Comparison of ENCODE assay signal across 11 cellular contexts in genomic region chr1:30688516-30688915, GRCh38. TPM values are rescaled to one million over a fixed set of nuclear protein-coding genes. Genes with fewer than 3 reads are reported as not detected.
DNase-seq lines count a peak whose midpoint lies in the region; TF ChIP-seq lines count a peak whose summit lies in the region.
"Not testable (repeated sequence)": the region's sequence is repeated elsewhere in the genome, so short reads cannot be mapped to it uniquely, and the experiment has no call there.
"Had no signal": no experiment of that assay in that cellular context is flagged by ENCODE, and none has a peak within 500 bp of the region (broad histone marks: within the 10 kb centered on the region; RNA-seq: fewer than 3 reads in every experiment).

No MANE protein-coding gene starts in this region.

- DNase-seq in activated naive CD4-positive, alpha-beta T cell treated with anti-CD3 and anti-CD28 coated beads, Interleukin-2, amount 10 ng/mL, durations not matched to agents 7 days and 5 days = peak; percentile 11
- peak; percentile 24 for DNase-seq in endodermal cell
- DNase-seq in mesenteric fat pad (ENCODE audit: low spot score) = peak; percentile 62
- DNase-seq in sigmoid colon = peak; percentile 17
- not testable (repeated sequence) for DNase-seq in vagina (ENCODE audit: extremely low spot score in 2 of 2)

- not testable (repeated sequence) for TF ChIP-seq POLR2A in sigmoid colon (IDR thresholded peaks at IDR 0.05); vagina (IDR thresholded peaks at IDR 0.05)

- not testable (repeated sequence) for H3K9ac ChIP-seq in BLaER1; endodermal cell (ENCODE audit: extremely low read depth, low read length, poor library complexity, severe bottlenecking)

- H3K27ac Mint-ChIP-seq in activated naive CD4-positive, alpha-beta T cell treated with anti-CD3 and anti-CD28 coated beads, Interleukin-2, amount 10 ng/mL, durations not matched to agents 7 days and 5 days; endodermal cell: not testable (repeated sequence)

- not testable (repeated sequence) for TF ChIP-seq CTCF in VCaP (conservative IDR thresholded peaks at IDR 0.05); endodermal cell (conservative IDR thresholded peaks at IDR 0.05); sigmoid colon (IDR thresholded peaks at IDR 0.05); vagina (IDR thresholded peaks at IDR 0.05)

- CTCF ChIA-PET in activated naive CD4-positive, alpha-beta T cell treated with anti-CD3 and anti-CD28 coated beads, Interleukin-2, amount 10 ng/mL, durations not matched to agents 7 days and 5 days (lab: Charles Lee) = not testable (repeated sequence)

- intact Hi-C loops in sigmoid colon (cut with DNase I); vagina (cut with DNase I): not testable (repeated sequence)

- not testable (repeated sequence) for TF ChIP-seq EP300 in sigmoid colon (IDR thresholded peaks at IDR 0.05)

- not testable (repeated sequence) for H3K36me3 ChIP-seq in BLaER1; endodermal cell (ENCODE audit: control insufficient read depth, insufficient read depth, low read length); sigmoid colon; vagina

- WGBS in endodermal cell (ENCODE audit: insufficient coverage in 1 of 2, insufficient read length in 1 of 2), 2 experiments = 90 to 91% methylated on average over 9 of the region's 9 CpGs
- 86 to 94% methylated on average over 9 of the region's 9 CpGs for WGBS in sigmoid colon, 2 donors

- H4K20me1 ChIP-seq in BLaER1 = not testable (repeated sequence)

- H3K4me1 ChIP-seq in BLaER1 = peaks cover 43% of the 10 kb centered on the region
- peaks cover 30% of the 10 kb centered on the region for H3K4me1 ChIP-seq in endodermal cell (ENCODE audit: control insufficient read depth, insufficient read depth, low read length)
- peaks cover 0 to 16% (median 6%) of the 10 kb centered on the region in 4 donors for H3K4me1 ChIP-seq in sigmoid colon
- H3K4me1 ChIP-seq in vagina = peaks cover 56% of the 10 kb centered on the region

- H3K9me3 Mint-ChIP-seq in activated naive CD4-positive, alpha-beta T cell treated with anti-CD3 and anti-CD28 coated beads, Interleukin-2, amount 10 ng/mL, durations not matched to agents 7 days and 5 days; endodermal cell: not testable (repeated sequence)

- peaks cover 31% of the 10 kb centered on the region for H3K27me3 ChIP-seq in BLaER1
- peaks cover 11% of the 10 kb centered on the region for H3K27me3 ChIP-seq in endodermal cell (ENCODE audit: control insufficient read depth, insufficient read depth, low read length, poor library complexity, severe bottlenecking)
- H3K27me3 ChIP-seq in sigmoid colon = peaks cover 13 to 29% (median 23%) of the 10 kb centered on the region in 3 donors
- not testable (repeated sequence) for H3K27me3 ChIP-seq in vagina

- not testable (repeated sequence) for H3K4me1 Mint-ChIP-seq in activated naive CD4-positive, alpha-beta T cell treated with anti-CD3 and anti-CD28 coated beads, Interleukin-2, amount 10 ng/mL, durations not matched to agents 7 days and 5 days
- peaks cover 43% of the 10 kb centered on the region for H3K4me1 Mint-ChIP-seq in endodermal cell

- not testable (repeated sequence) for H3K36me3 Mint-ChIP-seq in activated naive CD4-positive, alpha-beta T cell treated with anti-CD3 and anti-CD28 coated beads, Interleukin-2, amount 10 ng/mL, durations not matched to agents 7 days and 5 days; endodermal cell (ENCODE audit: low read depth)

- peaks cover 57% of the 10 kb centered on the region for H3K27me3 Mint-ChIP-seq in activated naive CD4-positive, alpha-beta T cell treated with anti-CD3 and anti-CD28 coated beads, Interleukin-2, amount 10 ng/mL, durations not matched to agents 7 days and 5 days
- H3K27me3 Mint-ChIP-seq in endodermal cell (ENCODE audit: insufficient read depth) = peaks cover 12% of the 10 kb centered on the region

- H3K4me2 ChIP-seq in BLaER1 = peak overlapping the region; percentile 82

- H3K4me3 ChIP-seq in BLaER1; endodermal cell (ENCODE audit: low read length); sigmoid colon; vagina: not testable (repeated sequence)

- H3K27ac ChIP-seq in BLaER1; endodermal cell (ENCODE audit: low read depth, low read length); sigmoid colon: not testable (repeated sequence)
- H3K27ac ChIP-seq in VCaP (peak overlapping the region; percentile 7; the same call in 1 of the 2 replicates), vagina (peak overlapping the region; percentile 97)

- not testable (repeated sequence) for H3K4me3 Mint-ChIP-seq in activated naive CD4-positive, alpha-beta T cell treated with anti-CD3 and anti-CD28 coated beads, Interleukin-2, amount 10 ng/mL, durations not matched to agents 7 days and 5 days; endodermal cell

- H3K9me3 ChIP-seq in BLaER1; endodermal cell (ENCODE audit: control insufficient read depth, low read length); sigmoid colon; vagina: not testable (repeated sequence)

RNA-seq across cellular contexts. Expression of gene MATN1, which starts 34.9 kb away (rescaled TPM):
- total RNA-seq in endodermal cell = not detected
- 0.32 TPM for polyA plus RNA-seq in endodermal cell (2013, experiment 1 of 2)
- polyA plus RNA-seq in endodermal cell (2013, experiment 2 of 2) = not detected
- total RNA-seq in mesenteric fat pad = not detected
- under 1 TPM in 2 of 4 donors, not detected in 2; 0.36 to 0.54 TPM for total RNA-seq in sigmoid colon
- under 1 TPM in 1 of 3 donors, not detected in 2; 0.09 TPM for polyA plus RNA-seq in sigmoid colon
- 0.49 TPM for total RNA-seq in vagina
- total RNA-seq: H9 had no signal
- polyA plus RNA-seq: CD14-positive monocyte; CD8-positive, alpha-beta memory T cell; GM23248 had no signal
